ENCODE assay signal across 8 cellular contexts in genomic region chr11:85663781-85664560, GRCh38. TPM values are rescaled to one million over a fixed set of nuclear protein-coding genes. Genes with fewer than 3 reads are reported as not detected.
DNase-seq lines count a peak whose midpoint lies in the region; ATAC-seq lines count a peak whose summit lies in the region.

No MANE protein-coding gene starts in this region.

- H3K4me3 Mint-ChIP-seq in CD4-positive, alpha-beta memory T cell = peak overlapping the region; percentile 98 to 100 (median 100)

- intact Hi-C loops in CD4-positive, alpha-beta memory T cell (cut with micrococcal nuclease) = loop anchor here (1.0 to 2.0 kb wide), 12 partner anchors 9 to 638 kb away; partner anchors contain the start of genes EED, HIKESHI, PICALM and TMEM126A

- peaks cover 33 to 67% (median 43%) of the 10 kb centered on the region in 4 donors for H3K4me1 Mint-ChIP-seq in CD4-positive, alpha-beta memory T cell

- POLR2A ChIA-PET in CD4-positive, alpha-beta memory T cell (lab: Charles Lee; ENCODE audit: partially characterized antibody) = interaction anchor here (0.6 to 8.2 kb wide), 24 partner anchors 8 to 581 kb away, joined by 3 to 169 read pairs (median 5); partner anchors contain the start of genes CCDC83, DLG2, EED and PICALM

- H3K4me3 ChIP-seq in CD4-positive, alpha-beta memory T cell (ENCODE audit: low read length in 2 of 2) = peak overlapping the region; percentile 45 to 87
- peak overlapping the region; percentile 96 for H3K4me3 ChIP-seq in endocrine pancreas (ENCODE audit: control insufficient read depth, insufficient read depth, low read length)

- H3K27ac Mint-ChIP-seq in CD4-positive, alpha-beta memory T cell = peak overlapping the region; percentile 99 to 100 (median 100)

- peak; percentile 76 for ATAC-seq in HG03439 (IDR thresholded peaks at IDR 0.05; ENCODE audit: unreplicated experiment)

- H3K27me3 ChIP-seq in CD4-positive, alpha-beta memory T cell (ENCODE audit: insufficient read depth, low read length) = no peaks in the 10 kb centered on the region
- no peaks in the 10 kb centered on the region for H3K27me3 ChIP-seq in endocrine pancreas (ENCODE audit: control insufficient read depth, insufficient read depth, low read length)

- peaks cover 51% of the 10 kb centered on the region for H3K4me1 ChIP-seq in CD4-positive, alpha-beta memory T cell (ENCODE audit: insufficient read depth, low read length)
- H3K4me1 ChIP-seq in endocrine pancreas (ENCODE audit: control insufficient read depth, insufficient read depth, low read length) = peaks cover 23% of the 10 kb centered on the region

- H3K36me3 ChIP-seq in CD4-positive, alpha-beta memory T cell (ENCODE audit: insufficient read depth, low read length) = peaks cover 5% of the 10 kb centered on the region
- H3K36me3 ChIP-seq in endocrine pancreas (ENCODE audit: control insufficient read depth, insufficient read depth, low read length) = no peaks in the 10 kb centered on the region

- no peaks in the 10 kb centered on the region for H3K27me3 Mint-ChIP-seq in CD4-positive, alpha-beta memory T cell

- CTCF ChIA-PET in CD4-positive, alpha-beta memory T cell (lab: Charles Lee; ENCODE audit: partially characterized antibody) = interaction anchor here (0.7 to 3.4 kb wide), 12 partner anchors 12 to 191 kb away, joined by 3 to 25 read pairs (median 4); partner anchors contain the start of genes CCDC83, CCDC89, DLG2 and TMEM126A

- peak overlapping the region; percentile 95 for H3K9ac ChIP-seq in endocrine pancreas (ENCODE audit: control insufficient read depth, insufficient read depth, low read length)

- H3K36me3 Mint-ChIP-seq in CD4-positive, alpha-beta memory T cell = peaks cover 14 to 40% of the 10 kb centered on the region in 2 donors

- peak overlapping the region; percentile 96 for H3K27ac ChIP-seq in CD4-positive, alpha-beta memory T cell (ENCODE audit: low read depth, low read length)

- H3K9me3 ChIP-seq in CD4-positive, alpha-beta memory T cell (ENCODE audit: control insufficient read depth in 1 of 2, low read length in 2 of 2) = no peaks in the 10 kb centered on the region
- H3K9me3 ChIP-seq in endocrine pancreas (ENCODE audit: control insufficient read depth, low read length) = no peaks in the 10 kb centered on the region

- H3K9me3 Mint-ChIP-seq in CD4-positive, alpha-beta memory T cell = peaks cover 0 to 3% (median 0%) of the 10 kb centered on the region in 8 donors

- DNase-seq in CD4-positive, alpha-beta memory T cell = peak; percentile 87 to 93 (median 91)
- DNase-seq in GM19240 (ENCODE audit: insufficient read length, low spot score) (peak; percentile 26), NCI-H82 treated with DMSO at 0.1 percent for 48 hours (lab: John Stamatoyannopoulos, UW; ENCODE audit: unreplicated experiment) (peak; percentile 30), midbrain (lab: John Stamatoyannopoulos, UW) (peak; percentile 67)
- peak; percentile 61 to 79 (median 71) for DNase-seq in activated CD8-positive, alpha-beta memory T cell treated with anti-CD3 and anti-CD28 coated beads for 48 hours (ENCODE audit: low read depth in 2 of 3, low spot score in 2 of 3)
- DNase-seq in stimulated activated CD8-positive, alpha-beta memory T cell treated with anti-CD3 and anti-CD28 coated beads, Interleukin-2, amount 100 ng/mL, for 48 hours (ENCODE audit: low read depth in 2 of 2) = peak; percentile 71 to 77

RNA-seq across cellular contexts. Expression of gene CREBZF, which starts 1.0 kb away (rescaled TPM):
- total RNA-seq in CD4-positive, alpha-beta memory T cell = 100 to 1,000 TPM; 103 to 105 TPM
- 10 to 100 TPM in 1 of 2 donors, 1 to 10 TPM in 1; 7.6 to 13.7 TPM for polyA plus RNA-seq in CD4-positive, alpha-beta memory T cell

RNA-seq across cellular contexts. Expression of gene TMEM126A, which starts 16.2 kb away (rescaled TPM):
- 10 to 100 TPM; 17.4 to 17.5 TPM for total RNA-seq in CD4-positive, alpha-beta memory T cell
- 10 to 100 TPM; 67.2 to 70.0 TPM for polyA plus RNA-seq in CD4-positive, alpha-beta memory T cell

RNA-seq across cellular contexts. Expression of gene CCDC89, which starts 22.0 kb away (rescaled TPM):
- under 1 TPM; 0.22 to 0.70 TPM for total RNA-seq in CD4-positive, alpha-beta memory T cell
- polyA plus RNA-seq in CD4-positive, alpha-beta memory T cell = not detected

RNA-seq across cellular contexts. Expression of gene TMEM126B, which starts 35.6 kb away (rescaled TPM):
- total RNA-seq in CD4-positive, alpha-beta memory T cell = 10 to 100 TPM; 40.9 to 46.8 TPM
- polyA plus RNA-seq in CD4-positive, alpha-beta memory T cell = 10 to 100 TPM; 66.6 to 73.4 TPM

RNA-seq across cellular contexts. Expression of gene DLG2, which starts 36.8 kb away (rescaled TPM):
- total RNA-seq in CD4-positive, alpha-beta memory T cell = 1 to 10 TPM; 2.7 TPM
- polyA plus RNA-seq in CD4-positive, alpha-beta memory T cell = 1 to 10 TPM in 1 of 2 donors, under 1 TPM in 1; 0.78 to 1.1 TPM

Comparison
In these comparisons a context has a peak if more than half of its experiments do, and no peak if none do; other contexts are left out.
1. Peak in every context shown above with its lines: DNase-seq, ATAC-seq, H3K4me3 ChIP-seq and H3K27ac ChIP-seq.
2. DNase-seq: peak in every context shown above with its lines; median percentile 91 in CD4-positive, alpha-beta memory T cell; 74 in stimulated activated CD8-positive, alpha-beta memory T cell treated with anti-CD3 and anti-CD28 coated beads, Interleukin-2, amount 100 ng/mL, for 48 hours; 71 in activated CD8-positive, alpha-beta memory T cell treated with anti-CD3 and anti-CD28 coated beads for 48 hours; 67 in midbrain; 30 in NCI-H82 treated with DMSO at 0.1 percent for 48 hours; 26 in GM19240.